ENCODE assay signal across 1 cellular context in the genomic region with DNA sequence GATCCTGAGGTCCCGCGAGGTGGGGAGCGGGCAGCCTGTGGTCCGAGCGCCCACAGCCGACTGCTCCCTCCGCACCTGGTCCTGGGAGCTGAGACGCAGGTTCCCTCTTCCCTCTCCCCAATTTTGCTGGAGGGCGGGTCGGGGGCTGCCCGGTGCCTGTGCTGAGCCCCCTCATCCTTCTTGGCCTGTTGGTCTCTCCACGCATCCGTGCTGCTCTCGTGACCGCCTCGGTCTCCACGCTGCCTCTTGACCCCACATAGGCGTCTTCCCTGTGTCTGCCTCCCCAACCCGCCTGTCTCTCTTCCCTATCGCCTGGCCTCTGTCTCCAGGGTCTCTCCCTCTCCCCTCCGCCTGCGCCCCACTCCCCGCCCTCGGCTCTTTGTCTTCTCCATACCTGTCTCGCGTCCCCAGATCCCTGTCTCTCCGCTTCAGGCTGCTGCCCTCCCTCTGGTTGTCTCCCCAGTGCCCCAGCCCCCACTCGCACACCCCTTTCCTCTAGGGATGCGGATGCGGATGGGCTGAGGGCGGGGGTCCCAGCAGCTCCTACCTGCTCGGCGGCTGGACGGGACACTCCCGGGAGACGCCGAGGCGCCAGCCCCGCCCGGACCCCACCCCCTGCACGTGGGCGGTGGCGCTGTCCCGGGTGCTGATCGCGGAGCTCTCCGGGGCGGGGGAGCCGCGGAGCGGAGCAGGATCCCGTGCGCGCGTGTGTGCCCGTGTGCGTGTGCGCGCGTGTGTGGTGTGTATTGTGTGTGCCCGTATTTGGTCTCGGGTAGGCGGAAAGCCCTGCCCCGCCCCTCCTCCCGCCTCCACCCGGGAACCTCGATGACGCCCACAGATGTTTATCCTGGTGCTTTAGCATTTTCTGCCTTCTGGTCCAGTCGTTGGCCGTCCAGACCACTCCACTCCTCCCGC.
A peak's percentile ranks its signal among the peaks of the same experiment; 100 is the strongest.
TF ChIP-seq lines count a peak whose summit lies in the region.

A gene (minus strand): TSS at position 720 of the 915 bp plus-strand sequence. CDS start 1,248 bp downstream, outside the sequence.

TF ChIP-seq in K562, 482 proteins besides CTCF, POLR2A, EP300 and RAD21 (continued from another document):
- TF ChIP-seq ZNF76 (CRISPR knock-in tag; IDR thresholded peaks at IDR 0.05; ENCODE audit: borderline replicate concordance) (no peak), MEIS2 (IDR thresholded peaks at IDR 0.05; ENCODE audit: partially characterized antibody) (no peak), CREM (IDR thresholded peaks at IDR 0.05; ENCODE audit: low read depth) (peak; percentile 58)
- TF ChIP-seq, protein P1, sequence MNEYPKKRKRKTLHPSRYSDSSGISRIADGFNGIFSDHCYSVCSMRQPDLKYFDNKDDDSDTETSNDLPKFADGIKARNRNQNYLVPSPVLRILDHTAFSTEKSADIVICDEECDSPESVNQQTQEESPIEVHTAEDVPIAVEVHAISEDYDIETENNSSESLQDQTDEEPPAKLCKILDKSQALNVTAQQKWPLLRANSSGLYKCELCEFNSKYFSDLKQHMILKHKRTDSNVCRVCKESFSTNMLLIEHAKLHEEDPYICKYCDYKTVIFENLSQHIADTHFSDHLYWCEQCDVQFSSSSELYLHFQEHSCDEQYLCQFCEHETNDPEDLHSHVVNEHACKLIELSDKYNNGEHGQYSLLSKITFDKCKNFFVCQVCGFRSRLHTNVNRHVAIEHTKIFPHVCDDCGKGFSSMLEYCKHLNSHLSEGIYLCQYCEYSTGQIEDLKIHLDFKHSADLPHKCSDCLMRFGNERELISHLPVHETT (CRISPR knock-in tag; conservative IDR thresholded peaks at IDR 0.05 in 1 of 2, IDR thresholded peaks at IDR 0.05 in 1 of 2) = no peak
